In the genomic region with DNA sequence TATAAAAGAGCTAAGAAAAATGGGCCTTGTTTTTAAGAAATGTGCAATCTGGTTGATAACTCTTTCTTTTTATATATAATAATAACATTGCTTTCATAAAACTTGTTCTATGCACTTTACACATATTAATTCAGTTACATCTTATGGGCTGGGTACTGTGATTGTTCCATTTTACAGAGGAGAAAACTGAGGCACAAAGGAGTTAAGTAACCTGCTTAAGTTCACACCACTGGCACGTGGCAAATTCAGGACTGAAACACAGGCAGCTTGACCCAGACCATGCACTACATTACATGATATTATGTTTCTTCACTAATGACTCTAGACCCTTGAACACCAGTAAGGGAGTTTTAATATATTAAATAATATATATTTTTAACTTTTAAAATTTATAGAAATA, we compare ENCODE assay signal across 28 cellular contexts. TPM values are rescaled to one million over a fixed set of nuclear protein-coding genes. Genes with fewer than 3 reads are reported as not detected.
"Had no signal": no experiment of that assay in that cellular context is flagged by ENCODE, and none has a peak within 500 bp of the region (broad histone marks: within the 10 kb centered on the region; RNA-seq: fewer than 3 reads in every experiment).

No MANE protein-coding gene starts in this region.

- H3K4me1 ChIP-seq: stomach, suprapubic skin, tibial artery, tibial nerve, transverse colon, upper lobe of left lung, upper lobe of right lung, vagina had no signal

- H3K27ac ChIP-seq: stomach, suprapubic skin, thoracic aorta, tibial artery, tibial nerve, transverse colon, upper lobe of left lung, upper lobe of right lung, uterus, vagina had no signal

- DNase-seq: stimulated activated CD4-positive, alpha-beta T cell treated with anti-CD3 and anti-CD28 coated beads, Interleukin-2, amount 100 ng/mL, for 48 hours; stimulated activated CD4-positive, alpha-beta T cell treated with anti-CD3 and anti-CD28 coated beads, Interleukin-4, amount 100 ng/mL, for 1 hour; stimulated activated CD4-positive, alpha-beta T cell treated with anti-CD3 and anti-CD28 coated beads, Interleukin-4, amount 100 ng/mL, for 24 hours; stimulated activated CD4-positive, alpha-beta T cell treated with anti-CD3 and anti-CD28 coated beads, Interleukin-4, amount 100 ng/mL, for 4 hours; stimulated activated CD8-positive, alpha-beta memory T cell treated with anti-CD3 and anti-CD28 coated beads, Interleukin-4, amount 100 ng/mL, for 48 hours; stimulated activated naive B cell treated with anti-CD40 and anti-IgM and Interleukin-4, amounts not matched to agents 10 μg/mL and 1 μg/mL and 100 μg/mL, for 72 hours; stimulated activated naive CD4-positive, alpha-beta T cell; stimulated activated naive CD4-positive, alpha-beta T cell treated with Interleukin-2 at 50 U/mL for 16 hours; stimulated activated naive CD8-positive, alpha-beta T cell treated with anti-CD3 and anti-CD28 coated beads, Interleukin-15, amount 100 ng/mL, for 72 hours; stimulated activated naive CD8-positive, alpha-beta T cell treated with anti-CD3 and anti-CD28 coated beads, Interleukin-15, Interleukin-2, amounts not matched to agents 100 U/mL and 50 U/mL, for 24 hours; stomach; substantia nigra; testis; thyroid gland; tibial artery; transverse colon; trophoblast cell; upper lobe of left lung; upper lobe of right lung; uterus had no signal

- H3K27me3 ChIP-seq: stomach, suprapubic skin, testis, thyroid gland, tibial artery, tibial nerve, transverse colon, upper lobe of left lung, upper lobe of right lung, uterus, vagina had no signal

- ATAC-seq: stimulated activated effector memory CD8-positive, alpha-beta T cell treated with anti-CD3 and anti-CD28 coated beads, Interleukin-12 subunit alpha, Interleukin-12 subunit beta, amount 100 ng/mL, for 72 hours; stimulated activated memory B cell treated with anti-CD40 and anti-IgM and Interleukin-4, amounts not matched to agents 10 μg/mL and 1 μg/mL and 100 μg/mL, for 72 hours; stimulated activated naive B cell treated with anti-CD40 and anti-IgM and Interleukin-4, amounts not matched to agents 10 μg/mL and 1 μg/mL and 100 μg/mL, for 72 hours; stimulated activated naive CD8-positive, alpha-beta T cell treated with anti-CD3 and anti-CD28 coated beads, Interleukin-15, amount 100 ng/mL, for 72 hours; stimulated activated naive CD8-positive, alpha-beta T cell treated with anti-CD3 and anti-CD28 coated beads, Interleukin-15, Interleukin-2, amounts not matched to agents 100 U/mL and 50 U/mL, for 24 hours; upper lobe of right lung had no signal

- H3K9me3 ChIP-seq: stomach, suprapubic skin, testis, thoracic aorta, thyroid gland, tibial artery, tibial nerve, transverse colon, upper lobe of left lung, upper lobe of right lung, uterus, vagina had no signal

- FAIRE-seq: urothelium cell line had no signal

- H3K4me3 ChIP-seq: stomach, suprapubic skin, testis, thoracic aorta, thyroid gland, tibial artery, tibial nerve, transverse colon, upper lobe of left lung, upper lobe of right lung, uterus, vagina had no signal

- H3K36me3 ChIP-seq: stomach, suprapubic skin, thoracic aorta, thyroid gland, tibial artery, tibial nerve, transverse colon, upper lobe of left lung, upper lobe of right lung, uterus, vagina had no signal

RNA-seq across cellular contexts. Expression of gene IYD, which starts 15.4 kb away (rescaled TPM):
- total RNA-seq: temporal lobe, uterus, vagina had no signal
